In the genomic region with DNA sequence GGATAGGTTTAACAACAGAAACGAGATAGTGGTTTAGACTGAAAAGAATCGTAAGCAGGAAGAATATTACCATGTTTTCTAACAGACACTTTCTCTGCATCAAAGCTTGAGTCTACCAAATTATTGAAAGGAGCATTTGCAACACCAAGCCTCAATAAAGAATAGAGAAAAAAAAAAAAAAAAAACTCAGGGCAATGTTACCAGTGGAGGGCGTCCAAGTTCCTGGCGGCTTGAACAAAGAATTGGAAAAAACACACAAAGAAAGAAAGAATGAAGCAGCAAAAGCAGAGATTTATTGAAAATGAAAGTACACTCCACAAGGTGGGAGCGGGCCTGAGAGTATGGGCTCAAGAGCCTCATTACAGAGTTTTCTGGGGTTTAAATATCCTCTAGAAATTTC, we compare ENCODE assay signal across 1 cellular context.
TF ChIP-seq lines count a peak whose summit lies in the region.

No MANE protein-coding gene starts in this region.

TF ChIP-seq in GM23338, 12 proteins besides CTCF, POLR2A, EP300 and RAD21:
- TF ChIP-seq, protein P1, sequence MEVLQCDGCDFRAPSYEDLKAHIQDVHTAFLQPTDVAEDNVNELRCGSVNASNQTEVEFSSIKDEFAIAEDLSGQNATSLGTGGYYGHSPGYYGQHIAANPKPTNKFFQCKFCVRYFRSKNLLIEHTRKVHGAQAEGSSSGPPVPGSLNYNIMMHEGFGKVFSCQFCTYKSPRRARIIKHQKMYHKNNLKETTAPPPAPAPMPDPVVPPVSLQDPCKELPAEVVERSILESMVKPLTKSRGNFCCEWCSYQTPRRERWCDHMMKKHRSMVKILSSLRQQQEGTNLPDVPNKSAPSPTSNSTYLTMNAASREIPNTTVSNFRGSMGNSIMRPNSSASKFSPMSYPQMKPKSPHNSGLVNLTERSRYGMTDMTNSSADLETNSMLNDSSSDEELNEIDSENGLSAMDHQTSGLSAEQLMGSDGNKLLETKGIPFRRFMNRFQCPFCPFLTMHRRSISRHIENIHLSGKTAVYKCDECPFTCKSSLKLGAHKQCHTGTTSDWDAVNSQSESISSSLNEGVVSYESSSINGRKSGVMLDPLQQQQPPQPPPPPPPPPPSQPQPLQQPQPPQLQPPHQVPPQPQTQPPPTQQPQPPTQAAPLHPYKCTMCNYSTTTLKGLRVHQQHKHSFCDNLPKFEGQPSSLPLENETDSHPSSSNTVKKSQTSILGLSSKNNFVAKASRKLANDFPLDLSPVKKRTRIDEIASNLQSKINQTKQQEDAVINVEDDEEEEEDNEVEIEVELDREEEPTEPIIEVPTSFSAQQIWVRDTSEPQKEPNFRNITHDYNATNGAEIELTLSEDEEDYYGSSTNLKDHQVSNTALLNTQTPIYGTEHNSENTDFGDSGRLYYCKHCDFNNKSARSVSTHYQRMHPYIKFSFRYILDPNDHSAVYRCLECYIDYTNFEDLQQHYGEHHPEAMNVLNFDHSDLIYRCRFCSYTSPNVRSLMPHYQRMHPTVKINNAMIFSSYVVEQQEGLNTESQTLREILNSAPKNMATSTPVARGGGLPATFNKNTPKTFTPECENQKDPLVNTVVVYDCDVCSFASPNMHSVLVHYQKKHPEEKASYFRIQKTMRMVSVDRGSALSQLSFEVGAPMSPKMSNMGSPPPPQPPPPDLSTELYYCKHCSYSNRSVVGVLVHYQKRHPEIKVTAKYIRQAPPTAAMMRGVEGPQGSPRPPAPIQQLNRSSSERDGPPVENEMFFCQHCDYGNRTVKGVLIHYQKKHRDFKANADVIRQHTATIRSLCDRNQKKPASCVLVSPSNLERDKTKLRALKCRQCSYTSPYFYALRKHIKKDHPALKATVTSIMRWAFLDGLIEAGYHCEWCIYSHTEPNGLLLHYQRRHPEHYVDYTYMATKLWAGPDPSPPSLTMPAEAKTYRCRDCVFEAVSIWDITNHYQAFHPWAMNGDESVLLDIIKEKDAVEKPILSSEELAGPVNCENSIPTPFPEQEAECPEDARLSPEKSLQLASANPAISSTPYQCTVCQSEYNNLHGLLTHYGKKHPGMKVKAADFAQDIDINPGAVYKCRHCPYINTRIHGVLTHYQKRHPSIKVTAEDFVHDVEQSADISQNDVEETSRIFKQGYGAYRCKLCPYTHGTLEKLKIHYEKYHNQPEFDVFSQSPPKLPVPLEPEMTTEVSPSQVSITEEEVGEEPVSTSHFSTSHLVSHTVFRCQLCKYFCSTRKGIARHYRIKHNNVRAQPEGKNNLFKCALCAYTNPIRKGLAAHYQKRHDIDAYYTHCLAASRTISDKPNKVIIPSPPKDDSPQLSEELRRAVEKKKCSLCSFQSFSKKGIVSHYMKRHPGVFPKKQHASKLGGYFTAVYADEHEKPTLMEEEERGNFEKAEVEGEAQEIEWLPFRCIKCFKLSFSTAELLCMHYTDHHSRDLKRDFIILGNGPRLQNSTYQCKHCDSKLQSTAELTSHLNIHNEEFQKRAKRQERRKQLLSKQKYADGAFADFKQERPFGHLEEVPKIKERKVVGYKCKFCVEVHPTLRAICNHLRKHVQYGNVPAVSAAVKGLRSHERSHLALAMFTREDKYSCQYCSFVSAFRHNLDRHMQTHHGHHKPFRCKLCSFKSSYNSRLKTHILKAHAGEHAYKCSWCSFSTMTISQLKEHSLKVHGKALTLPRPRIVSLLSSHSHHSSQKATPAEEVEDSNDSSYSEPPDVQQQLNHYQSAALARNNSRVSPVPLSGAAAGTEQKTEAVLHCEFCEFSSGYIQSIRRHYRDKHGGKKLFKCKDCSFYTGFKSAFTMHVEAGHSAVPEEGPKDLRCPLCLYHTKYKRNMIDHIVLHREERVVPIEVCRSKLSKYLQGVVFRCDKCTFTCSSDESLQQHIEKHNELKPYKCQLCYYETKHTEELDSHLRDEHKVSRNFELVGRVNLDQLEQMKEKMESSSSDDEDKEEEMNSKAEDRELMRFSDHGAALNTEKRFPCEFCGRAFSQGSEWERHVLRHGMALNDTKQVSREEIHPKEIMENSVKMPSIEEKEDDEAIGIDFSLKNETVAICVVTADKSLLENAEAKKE (CRISPR knock-in tag; IDR thresholded peaks at IDR 0.05): no peak
- TF ChIP-seq STAT1 (IDR thresholded peaks at IDR 0.05; ENCODE audit: unreplicated experiment) (no peak), ZNF331 (CRISPR knock-in tag; IDR thresholded peaks at IDR 0.05; ENCODE audit: low read depth) (no peak), ZNF114 (CRISPR knock-in tag; IDR thresholded peaks at IDR 0.05) (no peak), EZH2phosphoT487 (IDR thresholded peaks at IDR 0.05; ENCODE audit: unreplicated experiment) (no peak), EZH2 (IDR thresholded peaks at IDR 0.05; ENCODE audit: low read depth, unreplicated experiment) (no peak), NANOG (IDR thresholded peaks at IDR 0.05; ENCODE audit: borderline replicate concordance) (no peak), JUNB (IDR thresholded peaks at IDR 0.05; ENCODE audit: unreplicated experiment) (no peak), POLR2AphosphoS5 (IDR thresholded peaks at IDR 0.05; ENCODE audit: low read depth) (no peak), CREB1 (CRISPR knock-in tag; IDR thresholded peaks at IDR 0.05; ENCODE audit: low read depth) (no peak)
- TF ChIP-seq, protein P2, sequence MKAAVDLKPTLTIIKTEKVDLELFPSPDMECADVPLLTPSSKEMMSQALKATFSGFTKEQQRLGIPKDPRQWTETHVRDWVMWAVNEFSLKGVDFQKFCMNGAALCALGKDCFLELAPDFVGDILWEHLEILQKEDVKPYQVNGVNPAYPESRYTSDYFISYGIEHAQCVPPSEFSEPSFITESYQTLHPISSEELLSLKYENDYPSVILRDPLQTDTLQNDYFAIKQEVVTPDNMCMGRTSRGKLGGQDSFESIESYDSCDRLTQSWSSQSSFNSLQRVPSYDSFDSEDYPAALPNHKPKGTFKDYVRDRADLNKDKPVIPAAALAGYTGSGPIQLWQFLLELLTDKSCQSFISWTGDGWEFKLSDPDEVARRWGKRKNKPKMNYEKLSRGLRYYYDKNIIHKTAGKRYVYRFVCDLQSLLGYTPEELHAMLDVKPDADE (IDR thresholded peaks at IDR 0.05): no peak
- TF ChIP-seq, protein P3, sequence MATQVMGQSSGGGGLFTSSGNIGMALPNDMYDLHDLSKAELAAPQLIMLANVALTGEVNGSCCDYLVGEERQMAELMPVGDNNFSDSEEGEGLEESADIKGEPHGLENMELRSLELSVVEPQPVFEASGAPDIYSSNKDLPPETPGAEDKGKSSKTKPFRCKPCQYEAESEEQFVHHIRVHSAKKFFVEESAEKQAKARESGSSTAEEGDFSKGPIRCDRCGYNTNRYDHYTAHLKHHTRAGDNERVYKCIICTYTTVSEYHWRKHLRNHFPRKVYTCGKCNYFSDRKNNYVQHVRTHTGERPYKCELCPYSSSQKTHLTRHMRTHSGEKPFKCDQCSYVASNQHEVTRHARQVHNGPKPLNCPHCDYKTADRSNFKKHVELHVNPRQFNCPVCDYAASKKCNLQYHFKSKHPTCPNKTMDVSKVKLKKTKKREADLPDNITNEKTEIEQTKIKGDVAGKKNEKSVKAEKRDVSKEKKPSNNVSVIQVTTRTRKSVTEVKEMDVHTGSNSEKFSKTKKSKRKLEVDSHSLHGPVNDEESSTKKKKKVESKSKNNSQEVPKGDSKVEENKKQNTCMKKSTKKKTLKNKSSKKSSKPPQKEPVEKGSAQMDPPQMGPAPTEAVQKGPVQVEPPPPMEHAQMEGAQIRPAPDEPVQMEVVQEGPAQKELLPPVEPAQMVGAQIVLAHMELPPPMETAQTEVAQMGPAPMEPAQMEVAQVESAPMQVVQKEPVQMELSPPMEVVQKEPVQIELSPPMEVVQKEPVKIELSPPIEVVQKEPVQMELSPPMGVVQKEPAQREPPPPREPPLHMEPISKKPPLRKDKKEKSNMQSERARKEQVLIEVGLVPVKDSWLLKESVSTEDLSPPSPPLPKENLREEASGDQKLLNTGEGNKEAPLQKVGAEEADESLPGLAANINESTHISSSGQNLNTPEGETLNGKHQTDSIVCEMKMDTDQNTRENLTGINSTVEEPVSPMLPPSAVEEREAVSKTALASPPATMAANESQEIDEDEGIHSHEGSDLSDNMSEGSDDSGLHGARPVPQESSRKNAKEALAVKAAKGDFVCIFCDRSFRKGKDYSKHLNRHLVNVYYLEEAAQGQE (IDR thresholded peaks at IDR 0.05; ENCODE audit: unreplicated experiment): no peak
TF ChIP-seq in GM23338: peak in this region for 0.
